In the genomic region with DNA sequence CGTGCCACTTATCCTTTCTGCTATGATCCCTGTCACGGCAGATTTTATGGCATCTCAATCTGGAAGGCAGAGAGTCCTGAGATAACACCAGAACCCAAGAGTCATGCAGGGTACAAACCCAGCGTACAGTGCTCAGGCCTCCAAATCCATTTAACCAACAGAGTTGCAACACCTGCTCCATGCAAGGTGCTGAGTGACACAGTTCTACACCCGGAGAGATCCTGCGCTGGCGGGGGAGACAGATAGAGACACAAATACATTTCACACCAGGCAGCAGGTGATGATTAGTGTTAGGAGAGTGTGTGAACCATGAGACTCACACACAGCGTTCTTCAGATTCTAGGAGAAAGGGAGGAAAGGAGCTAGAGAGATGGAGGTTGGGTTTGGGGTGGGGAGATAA, we compare ENCODE assay signal across 1 cellular context.
A peak's percentile ranks its signal among the peaks of the same experiment; 100 is the strongest.
TF ChIP-seq lines count a peak whose summit lies in the region.

No MANE protein-coding gene starts in this region.

TF ChIP-seq in K562, 482 proteins besides CTCF, POLR2A, EP300 and RAD21 (continued from another document):
- peak; percentile 72 for TF ChIP-seq ZNF316 (IDR thresholded peaks at IDR 0.05)
